ENCODE assay signal across 13 cellular contexts in the genomic region with DNA sequence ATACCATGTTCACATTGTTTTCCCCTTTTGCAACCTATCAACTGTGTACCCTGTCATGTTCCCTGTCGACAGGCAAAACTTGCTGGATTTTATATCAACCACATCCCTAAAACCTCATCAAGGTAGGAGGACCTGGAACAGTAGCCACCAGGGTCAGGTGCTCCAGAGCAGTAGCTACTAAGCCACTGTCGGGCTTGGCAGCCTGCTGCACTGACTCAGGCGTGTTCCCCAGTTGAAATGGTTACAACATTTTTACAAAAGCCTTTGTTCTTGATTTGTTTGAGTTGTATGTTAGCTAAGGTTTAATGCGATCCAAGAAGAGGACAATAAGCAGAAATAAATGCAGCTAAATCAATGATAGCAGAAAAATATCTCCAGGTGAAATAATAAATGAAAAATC.
"Had no signal": no experiment of that assay in that cellular context is flagged by ENCODE, and none has a peak within 500 bp of the region (broad histone marks: within the 10 kb centered on the region; RNA-seq: fewer than 3 reads in every experiment).

No MANE protein-coding gene starts in this region.

- H3K27ac Mint-ChIP-seq: activated CD4-positive, alpha-beta T cell treated with anti-CD3 and anti-CD28 coated beads, Interleukin-2, amount 10 ng/mL, durations not matched to agents 7 days and 5 days; activated naive CD8-positive, alpha-beta T cell treated with anti-CD3 and anti-CD28 coated beads for 36 hours; dendritic cell treated with granulocyte-macrophage colony-stimulating factor and Interleukin-4, amounts not matched to agents 40 ng/mL and 50 ng/mL, for 4 days; natural killer cell treated with Interleukin-12 subunit alpha and Interleukin-12 subunit beta and Interleukin-15 and Interleukin-18, amount 100 ng/mL, for 72 hours; stimulated activated naive CD8-positive, alpha-beta T cell treated with anti-CD3 and anti-CD28 coated beads, Interleukin-15, Interleukin-2, amounts not matched to agents 100 ng/mL and 50 ng/mL, for 24 hours had no signal

- H3K9me3 Mint-ChIP-seq: activated CD4-positive, alpha-beta T cell treated with anti-CD3 and anti-CD28 coated beads, Interleukin-2, amount 10 ng/mL, durations not matched to agents 7 days and 5 days; activated naive CD8-positive, alpha-beta T cell treated with anti-CD3 and anti-CD28 coated beads for 36 hours; dendritic cell treated with granulocyte-macrophage colony-stimulating factor and Interleukin-4, amounts not matched to agents 40 ng/mL and 50 ng/mL, for 4 days; stimulated activated naive CD8-positive, alpha-beta T cell treated with anti-CD3 and anti-CD28 coated beads, Interleukin-15, Interleukin-2, amounts not matched to agents 100 ng/mL and 50 ng/mL, for 24 hours had no signal

- H3K36me3 Mint-ChIP-seq: activated naive CD8-positive, alpha-beta T cell treated with anti-CD3 and anti-CD28 coated beads for 36 hours; natural killer cell treated with Interleukin-12 subunit alpha and Interleukin-12 subunit beta and Interleukin-15 and Interleukin-18, amount 100 ng/mL, for 72 hours had no signal

- H3K4me1 Mint-ChIP-seq: activated CD4-positive, alpha-beta T cell treated with anti-CD3 and anti-CD28 coated beads, Interleukin-2, amount 10 ng/mL, durations not matched to agents 7 days and 5 days had no signal

- H3K4me3 ChIP-seq: thoracic aorta, upper lobe of right lung had no signal

- H3K27me3 Mint-ChIP-seq: activated naive CD8-positive, alpha-beta T cell treated with anti-CD3 and anti-CD28 coated beads for 36 hours; dendritic cell treated with granulocyte-macrophage colony-stimulating factor and Interleukin-4, amounts not matched to agents 40 ng/mL and 50 ng/mL, for 4 days had no signal

- H3K36me3 ChIP-seq: thoracic aorta, upper lobe of right lung had no signal

- H3K4me1 ChIP-seq: upper lobe of right lung had no signal

- H3K4me3 Mint-ChIP-seq: activated CD4-positive, alpha-beta T cell treated with anti-CD3 and anti-CD28 coated beads, Interleukin-2, amount 10 ng/mL, durations not matched to agents 7 days and 5 days; activated naive CD8-positive, alpha-beta T cell treated with anti-CD3 and anti-CD28 coated beads for 36 hours; dendritic cell treated with granulocyte-macrophage colony-stimulating factor and Interleukin-4, amounts not matched to agents 40 ng/mL and 50 ng/mL, for 4 days; natural killer cell treated with Interleukin-12 subunit alpha and Interleukin-12 subunit beta and Interleukin-15 and Interleukin-18, amount 100 ng/mL, for 72 hours; stimulated activated naive CD8-positive, alpha-beta T cell treated with anti-CD3 and anti-CD28 coated beads, Interleukin-15, Interleukin-2, amounts not matched to agents 100 ng/mL and 50 ng/mL, for 24 hours had no signal

- H3K9me3 ChIP-seq: thoracic aorta, upper lobe of right lung had no signal

- H3K27ac ChIP-seq: thoracic aorta, upper lobe of right lung had no signal

- DNase-seq: activated CD4-positive, alpha-beta T cell treated with anti-CD3 and anti-CD28 coated beads, Interleukin-2, amount 10 ng/mL, durations not matched to agents 7 days and 5 days; activated CD8-positive, alpha-beta memory T cell treated with anti-CD3 and anti-CD28 coated beads for 24 hours; activated naive CD8-positive, alpha-beta T cell treated with anti-CD3 and anti-CD28 coated beads for 36 hours; anterior cingulate cortex; cerebellar nuclear complex; glutamatergic neuron; hypothalamus; mesendoderm; upper lobe of right lung had no signal

- H3K27me3 ChIP-seq: upper lobe of right lung had no signal
